1 cellular context compared by ENCODE assay signal in genomic region chr4:24791043-24791442, GRCh38.
TF ChIP-seq lines count a peak whose summit lies in the region.

No MANE protein-coding gene starts in this region.

TF ChIP-seq in K562, 482 proteins besides CTCF, POLR2A, EP300 and RAD21 (continued from another document):
- peak; percentile 61 for TF ChIP-seq TFE3 (CRISPR knock-in tag; IDR thresholded peaks at IDR 0.05)
